In the genomic region with DNA sequence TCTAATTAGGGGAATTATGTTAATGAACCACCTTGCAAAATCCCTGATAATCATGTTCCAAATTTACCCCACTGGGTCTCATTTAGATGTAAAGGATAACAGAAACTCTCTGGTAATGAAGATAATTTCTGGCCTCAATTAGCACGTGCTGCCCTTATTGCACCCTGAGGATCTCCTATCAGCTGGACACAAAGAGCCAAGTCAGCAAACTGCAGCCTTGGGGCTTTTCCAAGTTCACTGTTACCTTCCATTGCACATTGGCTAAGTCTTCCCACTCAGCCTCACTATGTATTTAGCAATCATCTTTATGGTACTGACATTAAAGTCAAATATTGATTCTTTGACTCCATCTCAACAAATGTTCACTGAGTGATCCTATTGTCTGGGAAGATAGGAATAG, we compare ENCODE assay signal across 2 cellular contexts.
A peak's percentile ranks its signal among the peaks of the same experiment; 100 is the strongest.
TF ChIP-seq lines count a peak whose summit lies in the region.

No MANE protein-coding gene starts in this region.

TF ChIP-seq in HepG2, 621 proteins besides CTCF, POLR2A, EP300 and RAD21:
- no peak for TF ChIP-seq RAD51 (IDR thresholded peaks at IDR 0.05; ENCODE audit: borderline replicate concordance)
- no peak for TF ChIP-seq HOXA7 (CRISPR knock-in tag; IDR thresholded peaks at IDR 0.05)
- TF ChIP-seq MAFF (IDR thresholded peaks at IDR 0.05; ENCODE audit: low read depth, low read length) = peak; percentile 86
- TF ChIP-seq SIN3A (IDR thresholded peaks at IDR 0.05; ENCODE audit: borderline replicate concordance, low read depth, low read length) = no peak
- no peak for TF ChIP-seq ZBTB7A (CRISPR knock-in tag; IDR thresholded peaks at IDR 0.05)
- TF ChIP-seq ZNF33B (CRISPR knock-in tag; IDR thresholded peaks at IDR 0.05) = no peak
- TF ChIP-seq SSRP1 (CRISPR knock-in tag; IDR thresholded peaks at IDR 0.05) = no peak
- no peak for TF ChIP-seq ESRRA (CRISPR knock-in tag; IDR thresholded peaks at IDR 0.05; ENCODE audit: low read depth)
- TF ChIP-seq PRPF4 (IDR thresholded peaks at IDR 0.05; ENCODE audit: low read depth, low read length, poor library complexity, severe bottlenecking) = no peak
- no peak for TF ChIP-seq SMAD3 (CRISPR knock-in tag; IDR thresholded peaks at IDR 0.05)
- TF ChIP-seq, protein P1, sequence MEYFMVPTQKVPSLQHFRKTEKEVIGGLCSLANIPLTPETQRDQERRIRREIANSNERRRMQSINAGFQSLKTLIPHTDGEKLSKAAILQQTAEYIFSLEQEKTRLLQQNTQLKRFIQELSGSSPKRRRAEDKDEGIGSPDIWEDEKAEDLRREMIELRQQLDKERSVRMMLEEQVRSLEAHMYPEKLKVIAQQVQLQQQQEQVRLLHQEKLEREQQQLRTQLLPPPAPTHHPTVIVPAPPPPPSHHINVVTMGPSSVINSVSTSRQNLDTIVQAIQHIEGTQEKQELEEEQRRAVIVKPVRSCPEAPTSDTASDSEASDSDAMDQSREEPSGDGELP (IDR thresholded peaks at IDR 0.05; ENCODE audit: borderline replicate concordance, low read depth) = no peak
- TF ChIP-seq MAFK (conservative IDR thresholded peaks at IDR 0.05 in 1 of 2, IDR thresholded peaks at IDR 0.05 in 1 of 2; ENCODE audit: low read length in 2 of 2) = peak; percentile 85 to 91
- no peak for TF ChIP-seq SMC3 (IDR thresholded peaks at IDR 0.05; ENCODE audit: low read length)

TF ChIP-seq in H1, 55 proteins besides CTCF, POLR2A, EP300 and RAD21:
- TF ChIP-seq, protein P2, sequence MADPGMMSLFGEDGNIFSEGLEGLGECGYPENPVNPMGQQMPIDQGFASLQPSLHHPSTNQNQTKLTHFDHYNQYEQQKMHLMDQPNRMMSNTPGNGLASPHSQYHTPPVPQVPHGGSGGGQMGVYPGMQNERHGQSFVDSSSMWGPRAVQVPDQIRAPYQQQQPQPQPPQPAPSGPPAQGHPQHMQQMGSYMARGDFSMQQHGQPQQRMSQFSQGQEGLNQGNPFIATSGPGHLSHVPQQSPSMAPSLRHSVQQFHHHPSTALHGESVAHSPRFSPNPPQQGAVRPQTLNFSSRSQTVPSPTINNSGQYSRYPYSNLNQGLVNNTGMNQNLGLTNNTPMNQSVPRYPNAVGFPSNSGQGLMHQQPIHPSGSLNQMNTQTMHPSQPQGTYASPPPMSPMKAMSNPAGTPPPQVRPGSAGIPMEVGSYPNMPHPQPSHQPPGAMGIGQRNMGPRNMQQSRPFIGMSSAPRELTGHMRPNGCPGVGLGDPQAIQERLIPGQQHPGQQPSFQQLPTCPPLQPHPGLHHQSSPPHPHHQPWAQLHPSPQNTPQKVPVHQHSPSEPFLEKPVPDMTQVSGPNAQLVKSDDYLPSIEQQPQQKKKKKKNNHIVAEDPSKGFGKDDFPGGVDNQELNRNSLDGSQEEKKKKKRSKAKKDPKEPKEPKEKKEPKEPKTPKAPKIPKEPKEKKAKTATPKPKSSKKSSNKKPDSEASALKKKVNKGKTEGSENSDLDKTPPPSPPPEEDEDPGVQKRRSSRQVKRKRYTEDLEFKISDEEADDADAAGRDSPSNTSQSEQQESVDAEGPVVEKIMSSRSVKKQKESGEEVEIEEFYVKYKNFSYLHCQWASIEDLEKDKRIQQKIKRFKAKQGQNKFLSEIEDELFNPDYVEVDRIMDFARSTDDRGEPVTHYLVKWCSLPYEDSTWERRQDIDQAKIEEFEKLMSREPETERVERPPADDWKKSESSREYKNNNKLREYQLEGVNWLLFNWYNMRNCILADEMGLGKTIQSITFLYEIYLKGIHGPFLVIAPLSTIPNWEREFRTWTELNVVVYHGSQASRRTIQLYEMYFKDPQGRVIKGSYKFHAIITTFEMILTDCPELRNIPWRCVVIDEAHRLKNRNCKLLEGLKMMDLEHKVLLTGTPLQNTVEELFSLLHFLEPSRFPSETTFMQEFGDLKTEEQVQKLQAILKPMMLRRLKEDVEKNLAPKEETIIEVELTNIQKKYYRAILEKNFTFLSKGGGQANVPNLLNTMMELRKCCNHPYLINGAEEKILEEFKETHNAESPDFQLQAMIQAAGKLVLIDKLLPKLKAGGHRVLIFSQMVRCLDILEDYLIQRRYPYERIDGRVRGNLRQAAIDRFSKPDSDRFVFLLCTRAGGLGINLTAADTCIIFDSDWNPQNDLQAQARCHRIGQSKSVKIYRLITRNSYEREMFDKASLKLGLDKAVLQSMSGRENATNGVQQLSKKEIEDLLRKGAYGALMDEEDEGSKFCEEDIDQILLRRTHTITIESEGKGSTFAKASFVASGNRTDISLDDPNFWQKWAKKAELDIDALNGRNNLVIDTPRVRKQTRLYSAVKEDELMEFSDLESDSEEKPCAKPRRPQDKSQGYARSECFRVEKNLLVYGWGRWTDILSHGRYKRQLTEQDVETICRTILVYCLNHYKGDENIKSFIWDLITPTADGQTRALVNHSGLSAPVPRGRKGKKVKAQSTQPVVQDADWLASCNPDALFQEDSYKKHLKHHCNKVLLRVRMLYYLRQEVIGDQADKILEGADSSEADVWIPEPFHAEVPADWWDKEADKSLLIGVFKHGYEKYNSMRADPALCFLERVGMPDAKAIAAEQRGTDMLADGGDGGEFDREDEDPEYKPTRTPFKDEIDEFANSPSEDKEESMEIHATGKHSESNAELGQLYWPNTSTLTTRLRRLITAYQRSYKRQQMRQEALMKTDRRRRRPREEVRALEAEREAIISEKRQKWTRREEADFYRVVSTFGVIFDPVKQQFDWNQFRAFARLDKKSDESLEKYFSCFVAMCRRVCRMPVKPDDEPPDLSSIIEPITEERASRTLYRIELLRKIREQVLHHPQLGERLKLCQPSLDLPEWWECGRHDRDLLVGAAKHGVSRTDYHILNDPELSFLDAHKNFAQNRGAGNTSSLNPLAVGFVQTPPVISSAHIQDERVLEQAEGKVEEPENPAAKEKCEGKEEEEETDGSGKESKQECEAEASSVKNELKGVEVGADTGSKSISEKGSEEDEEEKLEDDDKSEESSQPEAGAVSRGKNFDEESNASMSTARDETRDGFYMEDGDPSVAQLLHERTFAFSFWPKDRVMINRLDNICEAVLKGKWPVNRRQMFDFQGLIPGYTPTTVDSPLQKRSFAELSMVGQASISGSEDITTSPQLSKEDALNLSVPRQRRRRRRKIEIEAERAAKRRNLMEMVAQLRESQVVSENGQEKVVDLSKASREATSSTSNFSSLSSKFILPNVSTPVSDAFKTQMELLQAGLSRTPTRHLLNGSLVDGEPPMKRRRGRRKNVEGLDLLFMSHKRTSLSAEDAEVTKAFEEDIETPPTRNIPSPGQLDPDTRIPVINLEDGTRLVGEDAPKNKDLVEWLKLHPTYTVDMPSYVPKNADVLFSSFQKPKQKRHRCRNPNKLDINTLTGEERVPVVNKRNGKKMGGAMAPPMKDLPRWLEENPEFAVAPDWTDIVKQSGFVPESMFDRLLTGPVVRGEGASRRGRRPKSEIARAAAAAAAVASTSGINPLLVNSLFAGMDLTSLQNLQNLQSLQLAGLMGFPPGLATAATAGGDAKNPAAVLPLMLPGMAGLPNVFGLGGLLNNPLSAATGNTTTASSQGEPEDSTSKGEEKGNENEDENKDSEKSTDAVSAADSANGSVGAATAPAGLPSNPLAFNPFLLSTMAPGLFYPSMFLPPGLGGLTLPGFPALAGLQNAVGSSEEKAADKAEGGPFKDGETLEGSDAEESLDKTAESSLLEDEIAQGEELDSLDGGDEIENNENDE (IDR thresholded peaks at IDR 0.05; ENCODE audit: insufficient replicate concordance, low read length) = no peak
- TF ChIP-seq MAFK (IDR thresholded peaks at IDR 0.05; ENCODE audit: low read depth, low read length) = 0 out of 2 replicates have a peak, but pooled peaks have one; percentile 2
TF ChIP-seq in H1: peak in this region for 1.
